In the genomic region with DNA sequence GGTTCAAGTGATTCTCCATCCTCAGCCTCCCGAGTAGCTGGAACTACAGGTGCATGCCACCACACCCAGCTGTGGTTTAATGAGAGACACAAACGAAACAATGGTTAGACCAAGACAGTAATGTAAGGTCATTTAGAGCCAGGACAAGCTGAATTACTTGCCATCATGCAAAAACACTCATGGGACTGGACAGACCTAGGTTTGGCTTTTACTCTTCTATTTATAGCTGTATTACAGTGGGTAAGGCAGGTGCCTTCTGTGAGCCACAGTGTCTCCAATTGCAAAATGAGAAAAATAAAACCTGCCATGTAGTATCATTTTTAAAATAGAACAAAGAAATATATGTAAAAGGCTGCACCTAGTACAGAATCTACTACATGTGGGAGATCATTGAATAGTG, we compare ENCODE assay signal across 8 cellular contexts.
"Had no signal": no experiment of that assay in that cellular context is flagged by ENCODE, and none has a peak within 500 bp of the region (broad histone marks: within the 10 kb centered on the region; RNA-seq: fewer than 3 reads in every experiment).

No MANE protein-coding gene starts in this region.

- H3K9ac ChIP-seq: GM23248 had no signal

- H3K4me3 ChIP-seq: GM23248, K562 had no signal

- H3K27ac ChIP-seq: GM23248 had no signal

- H2AFZ ChIP-seq: GM23248 had no signal

- ATAC-seq: HCT116, K562 had no signal

- DNase-seq: GM23248, GOT3, H7, HFFc6, IMR-90, KG1 had no signal
